ENCODE assay signal across 9 cellular contexts in the genomic region with DNA sequence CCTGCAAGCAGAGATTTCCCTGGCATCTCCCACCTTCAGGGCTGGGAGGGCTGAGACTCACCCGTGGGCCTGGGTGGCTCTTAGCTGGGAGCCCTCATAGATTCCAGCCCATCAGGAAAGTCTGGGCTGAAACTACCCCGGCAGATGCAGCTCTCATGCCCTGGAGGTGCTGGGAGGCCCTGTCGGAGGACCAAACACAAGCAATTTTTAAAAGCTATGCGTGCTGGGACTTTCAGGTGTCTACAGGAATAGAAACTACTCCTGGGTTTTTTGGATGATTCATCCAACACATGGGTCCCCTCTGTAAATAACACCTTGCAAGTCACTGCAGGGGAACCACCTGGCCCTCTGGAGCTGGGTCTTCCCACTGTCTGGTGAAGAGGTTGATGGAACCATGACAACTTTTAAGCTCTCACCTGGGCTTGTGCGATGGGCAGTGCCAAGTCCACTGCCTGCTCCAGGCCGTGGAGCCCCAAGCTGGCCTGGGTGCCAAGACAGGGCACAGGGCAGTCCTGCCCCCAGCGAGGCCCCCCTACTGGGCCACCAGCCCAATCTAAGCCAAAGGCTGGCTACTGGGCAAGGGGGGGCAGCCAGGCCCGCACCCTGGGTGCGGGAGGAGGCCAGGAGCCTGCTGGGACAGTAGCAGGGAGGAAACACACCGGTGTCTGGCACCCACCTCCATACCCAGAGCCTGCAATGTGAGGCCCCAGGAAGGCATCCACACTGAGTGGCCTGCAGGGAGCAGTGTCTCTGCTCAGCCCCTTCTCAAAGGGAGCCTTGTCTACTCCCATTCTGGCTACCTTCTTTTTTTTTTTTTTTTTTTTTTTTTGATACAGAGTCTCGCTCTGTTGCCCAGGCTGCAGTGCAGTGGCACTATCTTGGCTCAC. TPM values are rescaled to one million over a fixed set of nuclear protein-coding genes. Genes with fewer than 3 reads are reported as not detected.
DNase-seq lines count a peak whose midpoint lies in the region; ATAC-seq, FAIRE-seq and TF ChIP-seq lines count a peak whose summit lies in the region.
"Had no signal": no experiment of that assay in that cellular context is flagged by ENCODE, and none has a peak within 500 bp of the region (broad histone marks: within the 10 kb centered on the region; RNA-seq: fewer than 3 reads in every experiment).

No MANE protein-coding gene starts in this region.

- H3K4me1 Mint-ChIP-seq in activated naive CD8-positive, alpha-beta T cell treated with anti-CD3 and anti-CD28 coated beads for 36 hours: peaks cover 71% of the 10 kb centered on the region
- H3K4me1 Mint-ChIP-seq in stimulated activated naive CD8-positive, alpha-beta T cell treated with anti-CD3 and anti-CD28 coated beads, Interleukin-15, Interleukin-2, amounts not matched to agents 100 ng/mL and 50 ng/mL, for 24 hours (ENCODE audit: low read depth): peaks cover 72% of the 10 kb centered on the region

- WGBS in right cardiac atrium: 88% methylated on average over 11 of the region's 11 CpGs

- TF ChIP-seq POLR2A in erythroblast (IDR thresholded peaks at IDR 0.05; ENCODE audit: low read length): no peak

- H3K9ac ChIP-seq in kidney (ENCODE audit: low read length in 2 of 2): no peak overlapping the region

- DNase-seq in right cardiac atrium (peak in 2 of 3 donors; percentile 3 to 16), left ventricle myocardium inferior (no peak), erythroblast (lab: John Stamatoyannopoulos, UW) (no peak), kidney (no peak), SJCRH30 (no peak)
- peak; percentile 76 for DNase-seq in activated naive CD8-positive, alpha-beta T cell treated with anti-CD3 and anti-CD28 coated beads for 36 hours

- no peak overlapping the region for H3K27ac ChIP-seq in right cardiac atrium (ENCODE audit: low read length)
- no peak overlapping the region for H3K27ac ChIP-seq in left ventricle myocardium inferior (replicated peaks)
- H3K27ac ChIP-seq in kidney (ENCODE audit: low read depth in 2 of 2, low read length in 2 of 2): no peak overlapping the region
- no peak overlapping the region for H3K27ac ChIP-seq in SJCRH30

- no peaks in the 10 kb centered on the region for H3K4me1 ChIP-seq in right cardiac atrium (ENCODE audit: control insufficient read depth, insufficient read depth, low read length)
- no peaks in the 10 kb centered on the region for H3K4me1 ChIP-seq in left ventricle myocardium inferior
- H3K4me1 ChIP-seq in kidney (ENCODE audit: control insufficient read depth in 1 of 2, insufficient read depth in 1 of 2, low read depth in 1 of 2, low read length in 2 of 2): no peaks in the 10 kb centered on the region
- H3K4me1 ChIP-seq in SJCRH30: no peaks in the 10 kb centered on the region

- H3K4me3 ChIP-seq in right cardiac atrium (ENCODE audit: low read length) (no peak overlapping the region), left ventricle myocardium inferior (no peak overlapping the region), kidney (ENCODE audit: low read length in 2 of 2) (no peak overlapping the region), SJCRH30 (no peak overlapping the region)

- H3K27ac Mint-ChIP-seq in activated naive CD8-positive, alpha-beta T cell treated with anti-CD3 and anti-CD28 coated beads for 36 hours: peak overlapping the region; percentile 99
- peak overlapping the region; percentile 89 for H3K27ac Mint-ChIP-seq in stimulated activated naive CD8-positive, alpha-beta T cell treated with anti-CD3 and anti-CD28 coated beads, Interleukin-15, Interleukin-2, amounts not matched to agents 100 ng/mL and 50 ng/mL, for 24 hours

- no peak for FAIRE-seq in kidney (lab: Jason Lieb, UNC)
- FAIRE-seq: TTC549 had no signal

- H3K27me3 ChIP-seq in right cardiac atrium (ENCODE audit: control insufficient read depth, insufficient read depth) (no peaks in the 10 kb centered on the region), left ventricle myocardium inferior (ENCODE audit: low read depth) (peaks cover 33% of the 10 kb centered on the region), SJCRH30 (peaks cover 60% of the 10 kb centered on the region)

- H3K9me3 Mint-ChIP-seq in activated naive CD8-positive, alpha-beta T cell treated with anti-CD3 and anti-CD28 coated beads for 36 hours: no peaks in the 10 kb centered on the region
- H3K9me3 Mint-ChIP-seq in stimulated activated naive CD8-positive, alpha-beta T cell treated with anti-CD3 and anti-CD28 coated beads, Interleukin-15, Interleukin-2, amounts not matched to agents 100 ng/mL and 50 ng/mL, for 24 hours: no peaks in the 10 kb centered on the region

- peak overlapping the region; percentile 88 for H3K4me3 Mint-ChIP-seq in activated naive CD8-positive, alpha-beta T cell treated with anti-CD3 and anti-CD28 coated beads for 36 hours
- H3K4me3 Mint-ChIP-seq in stimulated activated naive CD8-positive, alpha-beta T cell treated with anti-CD3 and anti-CD28 coated beads, Interleukin-15, Interleukin-2, amounts not matched to agents 100 ng/mL and 50 ng/mL, for 24 hours: peak overlapping the region; percentile 79

- no peaks in the 10 kb centered on the region for H3K9me3 ChIP-seq in right cardiac atrium (ENCODE audit: control insufficient read depth, low read length)
- no peaks in the 10 kb centered on the region for H3K9me3 ChIP-seq in left ventricle myocardium inferior (replicated peaks)
- H3K9me3 ChIP-seq in kidney (ENCODE audit: control insufficient read depth in 1 of 2, low read length in 2 of 2): no peaks in the 10 kb centered on the region
- no peaks in the 10 kb centered on the region for H3K9me3 ChIP-seq in SJCRH30 (replicated peaks)

- intact Hi-C loops in right cardiac atrium (cut with DNase I) (no loop called here), left ventricle myocardium inferior (cut with micrococcal nuclease) (no loop called here), kidney (cut with DNase I) (no loop called here)

- no peaks in the 10 kb centered on the region for H3K36me3 ChIP-seq in left ventricle myocardium inferior
- H3K36me3 ChIP-seq in kidney (ENCODE audit: control insufficient read depth in 1 of 2, insufficient read depth in 2 of 2, low read length in 2 of 2): no peaks in the 10 kb centered on the region
- H3K36me3 ChIP-seq in SJCRH30: no peaks in the 10 kb centered on the region

- H3K27me3 Mint-ChIP-seq in activated naive CD8-positive, alpha-beta T cell treated with anti-CD3 and anti-CD28 coated beads for 36 hours: no peaks in the 10 kb centered on the region
- no peaks in the 10 kb centered on the region for H3K27me3 Mint-ChIP-seq in stimulated activated naive CD8-positive, alpha-beta T cell treated with anti-CD3 and anti-CD28 coated beads, Interleukin-15, Interleukin-2, amounts not matched to agents 100 ng/mL and 50 ng/mL, for 24 hours

- peaks cover 23% of the 10 kb centered on the region for H3K36me3 Mint-ChIP-seq in activated naive CD8-positive, alpha-beta T cell treated with anti-CD3 and anti-CD28 coated beads for 36 hours
- H3K36me3 Mint-ChIP-seq in stimulated activated naive CD8-positive, alpha-beta T cell treated with anti-CD3 and anti-CD28 coated beads, Interleukin-15, Interleukin-2, amounts not matched to agents 100 ng/mL and 50 ng/mL, for 24 hours (ENCODE audit: low read depth): no peaks in the 10 kb centered on the region

- no peak for ATAC-seq in right cardiac atrium
- peak; percentile 33 for ATAC-seq in HG03196 (IDR thresholded peaks at IDR 0.05; ENCODE audit: unreplicated experiment)

- TF ChIP-seq CTCF in left ventricle myocardium inferior (IDR thresholded peaks at IDR 0.05; ENCODE audit: borderline replicate concordance) (no peak), kidney (IDR thresholded peaks at IDR 0.05; ENCODE audit: borderline replicate concordance, extremely low read depth, insufficient read depth) (no peak)

RNA-seq across cellular contexts. Expression of a gene that starts 1.1 kb away (rescaled TPM):
- total RNA-seq in right cardiac atrium (under 1 TPM in 2 of 4 donors, not detected in 2; 0.18 to 0.20 TPM), left ventricle myocardium inferior (not detected), kidney (0.69 TPM)
- polyA plus RNA-seq in right cardiac atrium (not detected), kidney (ENCODE audit: insufficient read depth, low read depth, low replicate concordance) (not detected)
- total RNA-seq in activated naive CD8-positive, alpha-beta T cell treated with anti-CD3 and anti-CD28 coated beads for 36 hours: 10 to 100 TPM; 18.8 to 20.4 TPM
- 0.10 TPM in 1 of 2 replicates, not detected in the other for total RNA-seq in SJCRH30 (2014; rRNA removed; shearing (Covaris generic))

Comparison
In these comparisons a context has a peak if more than half of its experiments do, and no peak if none do; other contexts are left out.
1. DNase-seq: peak in right cardiac atrium (2 of 3) and activated naive CD8-positive, alpha-beta T cell treated with anti-CD3 and anti-CD28 coated beads for 36 hours (single experiment); none in left ventricle myocardium inferior (single experiment), erythroblast (0 of 2), kidney (single experiment) and SJCRH30 (0 of 2).
2. RNA of a gene that starts 1.1 kb away (total RNA-seq): 18.8 to 20.4 TPM in activated naive CD8-positive, alpha-beta T cell treated with anti-CD3 and anti-CD28 coated beads for 36 hours; 0.69 TPM in kidney (single experiment), 0.18 to 0.20 TPM in right cardiac atrium, 0.10 TPM in SJCRH30 and not detected in left ventricle myocardium inferior (single experiment); every median in the first group is over 10 times any median in the second.